In genomic region chr12:109052415-109053323, GRCh38 we compare ENCODE assay signal across 1 cellular context.
TF ChIP-seq lines count a peak whose summit lies in the region.

TSS of gene USP30 (plus strand) at chr12:109052576. CDS start at chr12:109052679, 103 bp downstream.

TF ChIP-seq in WTC11, 78 proteins besides CTCF, POLR2A, EP300 and RAD21 (continued from another document and continues in another):
- TF ChIP-seq ATF6 (CRISPR knock-in tag; IDR thresholded peaks at IDR 0.05) (no peak), HMGXB4 (CRISPR knock-in tag; IDR thresholded peaks at IDR 0.05) (peak; percentile 86), ZNF423 (CRISPR knock-in tag; IDR thresholded peaks at IDR 0.05) (no peak), ATF3 (CRISPR knock-in tag; conservative IDR thresholded peaks at IDR 0.05) (no peak), IRF1 (CRISPR knock-in tag; IDR thresholded peaks at IDR 0.05) (no peak), ETV6 (CRISPR knock-in tag; IDR thresholded peaks at IDR 0.05) (peak; percentile 77; the same call in 1 of the 2 replicates), PREB (CRISPR knock-in tag; IDR thresholded peaks at IDR 0.05; ENCODE audit: borderline replicate concordance) (no peak), NFYB (CRISPR knock-in tag; conservative IDR thresholded peaks at IDR 0.05; ENCODE audit: low read depth) (no peak), ZNF281 (CRISPR knock-in tag; IDR thresholded peaks at IDR 0.05) (no peak), TEAD1 (CRISPR knock-in tag; IDR thresholded peaks at IDR 0.05) (no peak), ZMAT4 (CRISPR knock-in tag; IDR thresholded peaks at IDR 0.05) (no peak), FOXP1 (CRISPR knock-in tag; IDR thresholded peaks at IDR 0.05; ENCODE audit: borderline replicate concordance) (peak; percentile 50; the same call in 1 of the 2 replicates), OVOL2 (CRISPR knock-in tag; IDR thresholded peaks at IDR 0.05; ENCODE audit: borderline replicate concordance) (no peak), PRDM15 (CRISPR knock-in tag; IDR thresholded peaks at IDR 0.05) (no peak), TEAD4 (CRISPR knock-in tag; IDR thresholded peaks at IDR 0.05) (no peak), ZNF317 (CRISPR knock-in tag; IDR thresholded peaks at IDR 0.05; ENCODE audit: borderline replicate concordance, low read depth) (no peak), CREB1 (CRISPR knock-in tag; IDR thresholded peaks at IDR 0.05) (no peak), E2F4 (CRISPR knock-in tag; IDR thresholded peaks at IDR 0.05; ENCODE audit: borderline replicate concordance, low read depth) (no peak), NFATC4 (CRISPR knock-in tag; IDR thresholded peaks at IDR 0.05) (no peak), ZNF671 (CRISPR knock-in tag; IDR thresholded peaks at IDR 0.05) (no peak), RELA (CRISPR knock-in tag; IDR thresholded peaks at IDR 0.05; ENCODE audit: borderline replicate concordance) (0 out of 2 replicates have a peak, but pooled peaks have one; percentile 16), TCF7 (CRISPR knock-in tag; IDR thresholded peaks at IDR 0.05; ENCODE audit: low read depth) (no peak), CREM (CRISPR knock-in tag; IDR thresholded peaks at IDR 0.05) (peak; percentile 82; the same call in 1 of the 2 replicates), HMGA2 (CRISPR knock-in tag; IDR thresholded peaks at IDR 0.05) (no peak), FOXP4 (CRISPR knock-in tag; IDR thresholded peaks at IDR 0.05) (peak; percentile 75; the same call in 1 of the 2 replicates), ZNF416 (CRISPR knock-in tag; IDR thresholded peaks at IDR 0.05) (no peak), STAT6 (CRISPR knock-in tag; conservative IDR thresholded peaks at IDR 0.05; ENCODE audit: low read depth) (no peak), KAT7 (CRISPR knock-in tag; IDR thresholded peaks at IDR 0.05; ENCODE audit: borderline replicate concordance) (peak; percentile 88; the same call in 1 of the 2 replicates), CBFB (CRISPR knock-in tag; IDR thresholded peaks at IDR 0.05; ENCODE audit: low read depth) (no peak; the same call in 1 of the 2 replicates), TP53 (CRISPR knock-in tag; IDR thresholded peaks at IDR 0.05) (no peak), SP1 (CRISPR knock-in tag; conservative IDR thresholded peaks at IDR 0.05) (peak; percentile 80), PRRX2 (CRISPR knock-in tag; IDR thresholded peaks at IDR 0.05) (no peak), IRF2 (CRISPR knock-in tag; IDR thresholded peaks at IDR 0.05; ENCODE audit: borderline replicate concordance, low read depth) (no peak), ATF1 (CRISPR knock-in tag; IDR thresholded peaks at IDR 0.05) (no peak), ESRRA (CRISPR knock-in tag; IDR thresholded peaks at IDR 0.05; ENCODE audit: borderline replicate concordance) (no peak), SMAD3 (CRISPR knock-in tag; IDR thresholded peaks at IDR 0.05; ENCODE audit: borderline replicate concordance) (no peak), ZNF512 (CRISPR knock-in tag; IDR thresholded peaks at IDR 0.05; ENCODE audit: borderline replicate concordance) (no peak)
